Comparison of ENCODE assay signal across 9 cellular contexts in genomic region chr7:36115448-36116321, GRCh38. TPM values are rescaled to one million over a fixed set of nuclear protein-coding genes. Genes with fewer than 3 reads are reported as not detected.
A peak's percentile ranks its signal among the peaks of the same experiment; 100 is the strongest.
DNase-seq lines count a peak whose midpoint lies in the region; ATAC-seq, FAIRE-seq and TF ChIP-seq lines count a peak whose summit lies in the region.
"Had no signal": no experiment of that assay in that cellular context is flagged by ENCODE, and none has a peak within 500 bp of the region (broad histone marks: within the 10 kb centered on the region; RNA-seq: fewer than 3 reads in every experiment).

No MANE protein-coding gene starts in this region.

- FAIRE-seq in HepG2 (lab: Jason Lieb, UNC), result peak; percentile 34
- FAIRE-seq: islet of Langerhans had no signal

- H2AFZ ChIP-seq in HepG2 (ENCODE audit: low read length), result no peak overlapping the region

- POLR2A ChIA-PET in AG04449 (lab: Yijun Ruan, JAX), result interaction anchor here (0.9 to 1.5 kb wide), 6 partner anchors 10 to 315 kb away, joined by 3 to 5 read pairs (median 4); partner anchors contain the start of gene SEPTIN7
- POLR2A ChIA-PET in HepG2 (lab: Yijun Ruan, JAX), result interaction anchor here (1.4 kb wide), 2 partner anchors 11 to 13 kb away, joined by 4 to 5 read pairs; no protein-coding TSS in a partner anchor

- intact Hi-C loops in HepG2 (cut with micrococcal nuclease; ENCODE audit: unreplicated experiment), result loop anchor here (5.0 kb wide), 1 partner anchor 37 kb away; the partner anchor contains the start of gene EEPD1

- no peak for TF ChIP-seq RAD21 in HepG2 (CRISPR knock-in tag; IDR thresholded peaks at IDR 0.05)

- H3K27ac ChIP-seq in HepG2 (ENCODE audit: extremely low read length, insufficient read depth, low read length), result no peak overlapping the region

- H3K4me1 ChIP-seq in HepG2 (ENCODE audit: insufficient read depth, low read length), result peaks cover 57% of the 10 kb centered on the region

- H4K20me1 ChIP-seq in HepG2 (ENCODE audit: insufficient read depth, low read length), result no peaks in the 10 kb centered on the region

- CTCF ChIA-PET in AG04449 (lab: Yijun Ruan, JAX), result interaction anchor here (0.8 to 2.0 kb wide), 11 partner anchors 9 to 204 kb away, joined by 3 to 8 read pairs (median 4); no protein-coding TSS in a partner anchor
- CTCF ChIA-PET in HepG2 (lab: Yijun Ruan, JAX; ENCODE audit: low intra/inter-chr PET ratio, low total read pairs), result no interaction called here

- H3K79me2 ChIP-seq in HepG2 (ENCODE audit: insufficient read depth, low read length), result no peaks in the 10 kb centered on the region

- H3K4me2 ChIP-seq in HepG2 (ENCODE audit: low read depth, low read length), result peak overlapping the region; percentile 53; the same call in 1 of the 2 replicates

- no peak for TF ChIP-seq POLR2A in HepG2 (IDR thresholded peaks at IDR 0.05; ENCODE audit: insufficient read depth in 1 of 2, low read depth in 2 of 2, low read length in 2 of 2)

- no TSS peak for BruUV-seq in HepG2 (replicated peaks; lab: Mats Ljungman, UMichigan)

- DNase-seq in AG04449 (ENCODE audit: low read depth, low spot score) (peak; percentile 85), SW480 (ENCODE audit: low spot score) (peak; percentile 98), astrocyte of the hippocampus (ENCODE audit: low read depth, low spot score) (peak; percentile 95), HepG2 (ENCODE audit: low spot score) (peak; percentile 82), NCI-H2107 treated with DMSO at 0.1 percent for 48 hours (lab: John Stamatoyannopoulos, UW; ENCODE audit: unreplicated experiment) (no peak)
- DNase-seq in stimulated activated CD8-positive, alpha-beta memory T cell treated with anti-CD3 and anti-CD28 coated beads, Interleukin-2, amount 100 ng/mL, for 48 hours (ENCODE audit: low read depth in 2 of 2), result peak; percentile 69 to 78

- in situ Hi-C loops in HepG2 (cut with HindIII; ENCODE audit: extremely low pct_ligation_motif_present, low pct_unique_long_range_greater_than_20kb), result no loop called here

- peak overlapping the region; percentile 31; the same call in 1 of the 2 replicates for H3K4me3 ChIP-seq in AG04449 (ENCODE audit: low read depth, low read length)
- no peak overlapping the region for H3K4me3 ChIP-seq in HepG2 (replicated peaks in 1 of 3; ENCODE audit: insufficient read depth in 1 of 3, low read depth in 2 of 3, low read length in 3 of 3)

- WGBS in HepG2 (ENCODE audit: low lambda C conversion rate), result 31% methylated on average over 8 of the region's 9 CpGs

- peak; percentile 100 for ATAC-seq in GM19043 (IDR thresholded peaks at IDR 0.05; ENCODE audit: low read depth, unreplicated experiment)
- ATAC-seq in HG03159 (IDR thresholded peaks at IDR 0.05; ENCODE audit: unreplicated experiment), result peak; percentile 98
- ATAC-seq in HepG2, result peak; percentile 86

- no peaks in the 10 kb centered on the region for H3K36me3 ChIP-seq in HepG2 (replicated peaks in 1 of 2; ENCODE audit: control insufficient read depth in 1 of 2, insufficient read depth in 2 of 2, low read length in 2 of 2)

- H3K9me3 ChIP-seq in HepG2 (ENCODE audit: low read length), result no peaks in the 10 kb centered on the region

- TF ChIP-seq EP300 in HepG2 (IDR thresholded peaks at IDR 0.05; ENCODE audit: low read depth in 2 of 2, low read length in 2 of 2) (no peak), HepG2 (CRISPR knock-in tag; IDR thresholded peaks at IDR 0.05; ENCODE audit: borderline replicate concordance) (no peak; the same call in 1 of the 2 replicates)

- no peak for TF ChIP-seq CTCF in AG04449 (IDR thresholded peaks at IDR 0.05; ENCODE audit: insufficient read depth, low read length, missing control alignments)
- TF ChIP-seq CTCF in HepG2 (CRISPR knock-in tag; IDR thresholded peaks at IDR 0.05), result no peak

- H3K27me3 ChIP-seq in HepG2 (ENCODE audit: control insufficient read depth in 1 of 2, insufficient read depth in 2 of 2, low read length in 2 of 2), result no peaks in the 10 kb centered on the region

- H3K9ac ChIP-seq in HepG2 (ENCODE audit: insufficient read depth, low read depth, low read length), result no peak overlapping the region

TF ChIP-seq in HepG2, 621 proteins besides CTCF, POLR2A, EP300 and RAD21 (continues in another document):
- TF ChIP-seq SNAI1 (CRISPR knock-in tag; IDR thresholded peaks at IDR 0.05; ENCODE audit: borderline replicate concordance) (no peak), CHCHD3 (CRISPR knock-in tag; IDR thresholded peaks at IDR 0.05) (no peak), SNAPC2 (CRISPR knock-in tag; IDR thresholded peaks at IDR 0.05) (no peak), SRF (IDR thresholded peaks at IDR 0.05; ENCODE audit: low read depth, low read length) (no peak), RFX1 (IDR thresholded peaks at IDR 0.05) (no peak), MAX (IDR thresholded peaks at IDR 0.05) (no peak), ZNF180 (CRISPR knock-in tag; IDR thresholded peaks at IDR 0.05; ENCODE audit: borderline replicate concordance, low read depth) (no peak), TBL1XR1 (IDR thresholded peaks at IDR 0.05; ENCODE audit: borderline replicate concordance, low read length, partially characterized antibody) (no peak), ETV6 (CRISPR knock-in tag; conservative IDR thresholded peaks at IDR 0.05) (no peak), CCDC6 (CRISPR knock-in tag; IDR thresholded peaks at IDR 0.05) (no peak), EED (CRISPR knock-in tag; IDR thresholded peaks at IDR 0.05) (no peak)
- TF ChIP-seq, protein P1, sequence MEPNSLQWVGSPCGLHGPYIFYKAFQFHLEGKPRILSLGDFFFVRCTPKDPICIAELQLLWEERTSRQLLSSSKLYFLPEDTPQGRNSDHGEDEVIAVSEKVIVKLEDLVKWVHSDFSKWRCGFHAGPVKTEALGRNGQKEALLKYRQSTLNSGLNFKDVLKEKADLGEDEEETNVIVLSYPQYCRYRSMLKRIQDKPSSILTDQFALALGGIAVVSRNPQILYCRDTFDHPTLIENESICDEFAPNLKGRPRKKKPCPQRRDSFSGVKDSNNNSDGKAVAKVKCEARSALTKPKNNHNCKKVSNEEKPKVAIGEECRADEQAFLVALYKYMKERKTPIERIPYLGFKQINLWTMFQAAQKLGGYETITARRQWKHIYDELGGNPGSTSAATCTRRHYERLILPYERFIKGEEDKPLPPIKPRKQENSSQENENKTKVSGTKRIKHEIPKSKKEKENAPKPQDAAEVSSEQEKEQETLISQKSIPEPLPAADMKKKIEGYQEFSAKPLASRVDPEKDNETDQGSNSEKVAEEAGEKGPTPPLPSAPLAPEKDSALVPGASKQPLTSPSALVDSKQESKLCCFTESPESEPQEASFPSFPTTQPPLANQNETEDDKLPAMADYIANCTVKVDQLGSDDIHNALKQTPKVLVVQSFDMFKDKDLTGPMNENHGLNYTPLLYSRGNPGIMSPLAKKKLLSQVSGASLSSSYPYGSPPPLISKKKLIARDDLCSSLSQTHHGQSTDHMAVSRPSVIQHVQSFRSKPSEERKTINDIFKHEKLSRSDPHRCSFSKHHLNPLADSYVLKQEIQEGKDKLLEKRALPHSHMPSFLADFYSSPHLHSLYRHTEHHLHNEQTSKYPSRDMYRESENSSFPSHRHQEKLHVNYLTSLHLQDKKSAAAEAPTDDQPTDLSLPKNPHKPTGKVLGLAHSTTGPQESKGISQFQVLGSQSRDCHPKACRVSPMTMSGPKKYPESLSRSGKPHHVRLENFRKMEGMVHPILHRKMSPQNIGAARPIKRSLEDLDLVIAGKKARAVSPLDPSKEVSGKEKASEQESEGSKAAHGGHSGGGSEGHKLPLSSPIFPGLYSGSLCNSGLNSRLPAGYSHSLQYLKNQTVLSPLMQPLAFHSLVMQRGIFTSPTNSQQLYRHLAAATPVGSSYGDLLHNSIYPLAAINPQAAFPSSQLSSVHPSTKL (CRISPR knock-in tag; IDR thresholded peaks at IDR 0.05), result peak; percentile 56
- TF ChIP-seq, protein P2, sequence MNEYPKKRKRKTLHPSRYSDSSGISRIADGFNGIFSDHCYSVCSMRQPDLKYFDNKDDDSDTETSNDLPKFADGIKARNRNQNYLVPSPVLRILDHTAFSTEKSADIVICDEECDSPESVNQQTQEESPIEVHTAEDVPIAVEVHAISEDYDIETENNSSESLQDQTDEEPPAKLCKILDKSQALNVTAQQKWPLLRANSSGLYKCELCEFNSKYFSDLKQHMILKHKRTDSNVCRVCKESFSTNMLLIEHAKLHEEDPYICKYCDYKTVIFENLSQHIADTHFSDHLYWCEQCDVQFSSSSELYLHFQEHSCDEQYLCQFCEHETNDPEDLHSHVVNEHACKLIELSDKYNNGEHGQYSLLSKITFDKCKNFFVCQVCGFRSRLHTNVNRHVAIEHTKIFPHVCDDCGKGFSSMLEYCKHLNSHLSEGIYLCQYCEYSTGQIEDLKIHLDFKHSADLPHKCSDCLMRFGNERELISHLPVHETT (CRISPR knock-in tag; conservative IDR thresholded peaks at IDR 0.05), result no peak

RNA-seq across cellular contexts. Expression of gene EEPD1, which starts 37.4 kb away (rescaled TPM):
- 10.0 and 10.1 TPM in 2 replicates for total RNA-seq in HepG2 (2016; rRNA removed; fragmentation: Illumina TruSeq; extraction: Trizol)
- 2.6 and 4.1 TPM in 2 replicates for total RNA-seq in HepG2 (2016; cell fraction: cytosol; rRNA removed; fragmentation: Illumina TruSeq; extraction: Trizol; ENCODE audit: low read depth)
- 6.6 and 8.8 TPM in 2 replicates for total RNA-seq in HepG2 (2016; cell fraction: insoluble cytoplasmic fraction; rRNA removed; fragmentation: Illumina TruSeq; extraction: Trizol)
- 4.1 and 4.5 TPM in 2 replicates for total RNA-seq in HepG2 (2016; cell fraction: membrane; rRNA removed; fragmentation: Illumina TruSeq; extraction: Trizol)
- total RNA-seq in HepG2 (2016; cell fraction: nucleus; rRNA removed; fragmentation: Illumina TruSeq; extraction: Trizol), result 8.1 and 10.7 TPM in 2 replicates
- 16.4 and 18.4 TPM in 2 replicates for polyA plus RNA-seq in HepG2 (2011; rRNA removed)
- polyA plus RNA-seq in HepG2 (2011; cell fraction: cytosol; rRNA removed), result 13.7 and 15.2 TPM in 2 replicates
- 36.9 and 55.6 TPM in 2 replicates for polyA plus RNA-seq in HepG2 (2011; cell fraction: nucleus; rRNA removed)
- 17.7 and 30.3 TPM in 2 replicates for polyA plus RNA-seq in HepG2 (2012)
- 1.3 and 1.6 TPM in 2 replicates for polyA plus RNA-seq in HepG2 (2016; cell fraction: cytosol; fragmentation: Illumina TruSeq; extraction: Trizol; ENCODE audit: low read depth)
- polyA plus RNA-seq in HepG2 (2016; cell fraction: insoluble cytoplasmic fraction; fragmentation: Illumina TruSeq; extraction: Trizol; ENCODE audit: low read depth), result 9.2 and 12.3 TPM in 2 replicates
- polyA plus RNA-seq in HepG2 (2016; cell fraction: membrane; fragmentation: Illumina TruSeq; extraction: Trizol; ENCODE audit: low read depth), result 2.9 and 3.7 TPM in 2 replicates
- 36.8 and 40.3 TPM in 2 replicates for polyA plus RNA-seq in HepG2 (2016; cell fraction: nucleus; fragmentation: Illumina TruSeq; extraction: Trizol; ENCODE audit: insufficient read depth, low read depth)
- 1.7 and 22.0 TPM in 2 replicates for polyA minus RNA-seq in HepG2 (2011; rRNA and poly(A)+ RNA removed; ENCODE audit: low replicate concordance)
- 6.0 and 8.7 TPM in 2 replicates for polyA minus RNA-seq in HepG2 (2011; cell fraction: cytosol; rRNA and poly(A)+ RNA removed)
- 31.8 and 34.1 TPM in 2 replicates for polyA minus RNA-seq in HepG2 (2011; cell fraction: nucleus; rRNA and poly(A)+ RNA removed)
